4 cellular contexts compared by ENCODE assay signal in genomic region chr7:99692563-99692962, GRCh38. TPM values are rescaled to one million over a fixed set of nuclear protein-coding genes. Genes with fewer than 3 reads are reported as not detected.
"Had no signal": no experiment of that assay in that cellular context is flagged by ENCODE, and none has a peak within 500 bp of the region (broad histone marks: within the 10 kb centered on the region; RNA-seq: fewer than 3 reads in every experiment).

No MANE protein-coding gene starts in this region.

RNA-seq across cellular contexts. Expression of gene CYP3A5, which starts 12.8 kb away (rescaled TPM):
- total RNA-seq: Right ventricle myocardium inferior had no signal

RNA-seq across cellular contexts. Expression of gene CYP3A7, which starts 42.4 kb away (rescaled TPM):
- total RNA-seq: NCI-H460, PC-9, Right ventricle myocardium inferior, RPMI7951 had no signal
